In the genomic region with DNA sequence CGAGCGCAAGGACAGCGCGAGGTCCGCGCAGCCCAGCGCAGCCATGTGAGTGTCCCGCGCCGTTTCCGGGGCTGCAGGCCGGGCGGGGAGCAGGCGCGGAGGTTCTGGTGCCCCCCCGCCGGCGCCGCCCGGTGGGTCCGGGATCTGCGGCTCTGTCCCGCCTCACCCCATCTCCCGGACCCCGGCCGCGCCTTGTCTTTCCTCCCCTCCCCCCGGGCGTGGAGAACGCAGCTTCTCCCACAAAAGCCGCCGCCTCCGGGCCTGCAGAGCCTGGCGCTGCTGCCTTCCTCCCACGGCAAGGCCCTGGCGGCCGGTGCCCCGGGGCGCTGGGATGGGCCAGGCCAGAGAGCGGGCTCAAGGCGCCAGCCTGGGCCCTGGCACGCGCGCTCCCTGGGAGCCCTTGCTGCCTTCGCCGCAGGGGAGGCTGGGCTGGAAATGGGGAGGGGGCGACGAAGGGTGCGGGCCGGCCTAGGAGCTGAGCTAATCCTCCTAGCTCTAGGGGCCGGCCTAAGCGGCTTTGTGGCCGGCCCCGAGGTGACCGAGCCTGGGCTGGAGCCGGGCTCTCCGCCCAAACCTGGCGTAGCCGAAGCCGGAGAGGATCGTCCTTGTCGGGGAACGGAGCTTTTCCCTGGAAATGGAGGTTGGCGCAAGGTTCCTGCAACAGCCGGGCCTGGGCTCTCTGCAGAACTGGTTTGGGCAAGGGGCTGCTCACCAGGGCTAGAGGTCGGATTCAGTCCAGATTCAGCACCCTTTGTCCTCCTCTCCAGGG, we compare ENCODE assay signal across 8 cellular contexts. TPM values are rescaled to one million over a fixed set of nuclear protein-coding genes. Genes with fewer than 3 reads are reported as not detected.
DNase-seq lines count a peak whose midpoint lies in the region; ATAC-seq, FAIRE-seq and TF ChIP-seq lines count a peak whose summit lies in the region.

No MANE protein-coding gene starts in this region.

- peak; percentile 43 for ATAC-seq in CD4-positive, alpha-beta T cell (ENCODE audit: poor library complexity)
- ATAC-seq in HCT116 (peak; percentile 61), T-helper 17 cell (peak; percentile 45)

- no peaks in the 10 kb centered on the region for H3K9me3 ChIP-seq in CD4-positive, alpha-beta T cell (ENCODE audit: control insufficient read depth, low read length)
- H3K9me3 ChIP-seq in HCT116 (ENCODE audit: control insufficient read depth in 1 of 2, insufficient read depth in 1 of 2, low read depth in 1 of 2, low read length in 2 of 2) (no peaks in the 10 kb centered on the region), T-helper 17 cell (ENCODE audit: control insufficient read depth, low read length, poor library complexity, severe bottlenecking) (no peaks in the 10 kb centered on the region)
- H3K9me3 ChIP-seq in effector memory CD4-positive, alpha-beta T cell (ENCODE audit: control insufficient read depth, low read length), result no peaks in the 10 kb centered on the region

- peaks cover 30% of the 10 kb centered on the region for H3K79me2 ChIP-seq in HCT116 (ENCODE audit: insufficient read depth, low read length)

- no peaks in the 10 kb centered on the region for H3K36me3 ChIP-seq in HCT116 (ENCODE audit: control insufficient read depth in 1 of 2, insufficient read depth in 2 of 2, low read length in 2 of 2)
- no peaks in the 10 kb centered on the region for H3K36me3 ChIP-seq in effector memory CD4-positive, alpha-beta T cell (ENCODE audit: control insufficient read depth, insufficient read depth, low read length)
- H3K36me3 ChIP-seq in urinary bladder (ENCODE audit: insufficient read depth), result no peaks in the 10 kb centered on the region

- TF ChIP-seq RAD21 in HCT116 (IDR thresholded peaks at IDR 0.05; ENCODE audit: low read depth), result no peak

- H3K4me3 ChIP-seq in HCT116 (replicated peaks in 1 of 2; ENCODE audit: low read depth in 1 of 2, low read length in 2 of 2), result peak overlapping the region; percentile 77 to 91
- H3K4me3 ChIP-seq in effector memory CD4-positive, alpha-beta T cell (ENCODE audit: insufficient read depth, low read depth, low read length, poor library complexity, severe bottlenecking), result peak overlapping the region; percentile 69
- peak overlapping the region; percentile 85 for H3K4me3 ChIP-seq in urinary bladder (ENCODE audit: low read depth, low read length)

- FAIRE-seq in GM12892 (lab: Jason Lieb, UNC), result no peak

- no peaks in the 10 kb centered on the region for H3K9me2 ChIP-seq in HCT116 (ENCODE audit: insufficient read depth)

- POLR2A ChIA-PET in CD4-positive, alpha-beta T cell (lab: Charles Lee), result interaction anchor here (0.9 to 2.5 kb wide), 10 partner anchors 8 to 139 kb away, joined by 3 to 13 read pairs (median 4); partner anchors contain the start of genes ACD, CARMIL2 and CTCF
- POLR2A ChIA-PET in HCT116 (lab: Charles Lee), result no interaction called here

- H3K4me2 ChIP-seq in HCT116 (ENCODE audit: low read length), result peak overlapping the region; percentile 99

- H3K9ac ChIP-seq in HCT116 (ENCODE audit: low read length), result peak overlapping the region; percentile 88

- H3K4me1 Mint-ChIP-seq in CD4-positive, alpha-beta T cell (ENCODE audit: low read depth), result peaks cover 27% of the 10 kb centered on the region
- H3K4me1 Mint-ChIP-seq in T-helper 17 cell (peaks cover 27% of the 10 kb centered on the region), mesothelial cell of epicardium (peaks cover 30% of the 10 kb centered on the region)

- peaks cover 20% of the 10 kb centered on the region for H3K27me3 Mint-ChIP-seq in CD4-positive, alpha-beta T cell
- H3K27me3 Mint-ChIP-seq in T-helper 17 cell, result peaks cover 15% of the 10 kb centered on the region
- no peaks in the 10 kb centered on the region for H3K27me3 Mint-ChIP-seq in mesothelial cell of epicardium (ENCODE audit: low read depth)

- no peak overlapping the region for H3K27ac Mint-ChIP-seq in CD4-positive, alpha-beta T cell
- H3K27ac Mint-ChIP-seq in T-helper 17 cell (peak overlapping the region; percentile 70), mesothelial cell of epicardium (peak overlapping the region; percentile 74)

- no peak overlapping the region for H3K27ac ChIP-seq in CD4-positive, alpha-beta T cell (ENCODE audit: low read depth, low read length)
- H3K27ac ChIP-seq in HCT116 (ENCODE audit: low read depth, low read length) (peak overlapping the region; percentile 90), urinary bladder (ENCODE audit: low read depth) (peak overlapping the region; percentile 68)
- no peak overlapping the region for H3K27ac ChIP-seq in effector memory CD4-positive, alpha-beta T cell (ENCODE audit: insufficient read depth, low read length, poor library complexity, severe bottlenecking)

- TF ChIP-seq CTCF in CD4-positive, alpha-beta T cell (IDR thresholded peaks at IDR 0.05), result no peak
- TF ChIP-seq CTCF in HCT116 (IDR thresholded peaks at IDR 0.05 in 2 of 3, conservative IDR thresholded peaks at IDR 0.05 in 1 of 3; ENCODE audit: borderline replicate concordance in 1 of 3, insufficient read depth in 1 of 3, low read depth in 2 of 3, low read length in 2 of 3), result no peak
- TF ChIP-seq CTCF in mesothelial cell of epicardium (IDR thresholded peaks at IDR 0.05; ENCODE audit: unreplicated experiment), result no peak

- DNase-seq in CD4-positive, alpha-beta T cell, result peak in 2 of 10 experiments; percentile 17 to 22
- DNase-seq in HCT116 (ENCODE audit: low read depth, low spot score) (no peak), T-helper 17 cell (peak in 1 of 3 donors; percentile 32), mesothelial cell of epicardium (ENCODE audit: low spot score in 2 of 2, unreplicated experiment in 2 of 2) (peak; percentile 43 to 74), NOMO-1 treated with DMSO at 0.1 percent for 48 hours (lab: John Stamatoyannopoulos, UW; ENCODE audit: unreplicated experiment) (no peak), GM12892 (ENCODE audit: insufficient read length) (no peak)
- peak in 1 of 3 donors; percentile 20 for DNase-seq in effector memory CD4-positive, alpha-beta T cell

- no TSS peak for BruUV-seq in HCT116 (replicated peaks; lab: Mats Ljungman, UMichigan)

- TF ChIP-seq POLR2A in HCT116 (IDR thresholded peaks at IDR 0.05; ENCODE audit: borderline replicate concordance, extremely low read depth, insufficient read depth, insufficient read length) (peak; percentile 34), GM12892 (IDR thresholded peaks at IDR 0.05; ENCODE audit: low read depth, low read length) (no peak)

- RAD21 ChIA-PET in HCT116 (lab: Charles Lee; ENCODE audit: low non-redundant PET in 1 of 2, low total read pairs in 2 of 2, uncharacterized antibody in 2 of 2, unreplicated experiment in 2 of 2), result no interaction called here

- CTCF ChIA-PET in CD4-positive, alpha-beta T cell (lab: Charles Lee), result interaction anchor here (1.5 to 6.1 kb wide), 3 partner anchors 8 to 116 kb away, joined by 3 to 45 read pairs (median 6); partner anchors contain the start of gene CARMIL2
- CTCF ChIA-PET in HCT116 (lab: Charles Lee), result interaction anchor here (1.2 to 5.4 kb wide), 3 partner anchors 8 to 35 kb away, joined by 3 to 37 read pairs (median 5); no protein-coding TSS in a partner anchor

- intact Hi-C loops in CD4-positive, alpha-beta T cell (cut with DNase I, micrococcal nuclease), result no loop called here
- intact Hi-C loops in HCT116 (cut with micrococcal nuclease), result loop anchor here (10.0 kb wide), 3 partner anchors 276 to 706 kb away; partner anchors contain the start of genes CTRL, ESRP2, PSMB10 and RANBP10

- H3K4me1 ChIP-seq in HCT116 (ENCODE audit: control insufficient read depth in 1 of 2, insufficient read depth in 2 of 2, low read length in 2 of 2) (peaks cover 17 to 58% of the 10 kb centered on the region in 2 experiments), urinary bladder (ENCODE audit: insufficient read depth) (no peaks in the 10 kb centered on the region)
- H3K4me1 ChIP-seq in effector memory CD4-positive, alpha-beta T cell (ENCODE audit: control insufficient read depth, insufficient read depth, low read length, poor library complexity, severe bottlenecking), result peaks cover 30% of the 10 kb centered on the region

- under 1% methylated on average over 66 of the region's 66 CpGs for WGBS in urinary bladder

- H3K36me3 Mint-ChIP-seq in CD4-positive, alpha-beta T cell (ENCODE audit: low read depth), result no peaks in the 10 kb centered on the region
- H3K36me3 Mint-ChIP-seq in T-helper 17 cell (ENCODE audit: low read depth) (no peaks in the 10 kb centered on the region), mesothelial cell of epicardium (peaks cover 3% of the 10 kb centered on the region)

- no peak overlapping the region for H2AFZ ChIP-seq in HCT116 (ENCODE audit: low read depth, low read length, poor library complexity, severe bottlenecking)

- peaks cover 25% of the 10 kb centered on the region for H3K27me3 ChIP-seq in CD4-positive, alpha-beta T cell (ENCODE audit: control insufficient read depth, insufficient read depth, low read length)
- no peaks in the 10 kb centered on the region for H3K27me3 ChIP-seq in HCT116 (ENCODE audit: insufficient read depth, low read length)
- H3K27me3 ChIP-seq in effector memory CD4-positive, alpha-beta T cell (replicated peaks; ENCODE audit: control insufficient read depth, insufficient read depth, low read length, poor library complexity, severe bottlenecking), result peaks cover 11% of the 10 kb centered on the region

- H3K9me3 Mint-ChIP-seq in CD4-positive, alpha-beta T cell, result no peaks in the 10 kb centered on the region
- no peaks in the 10 kb centered on the region for H3K9me3 Mint-ChIP-seq in mesothelial cell of epicardium

- H3K4me3 Mint-ChIP-seq in CD4-positive, alpha-beta T cell, result peak overlapping the region; percentile 85
- H3K4me3 Mint-ChIP-seq in T-helper 17 cell, result peak overlapping the region; percentile 90
- H3K4me3 Mint-ChIP-seq in mesothelial cell of epicardium, result peak overlapping the region; percentile 85

- no peaks in the 10 kb centered on the region for H4K20me1 ChIP-seq in HCT116 (ENCODE audit: insufficient read depth)

RNA-seq across cellular contexts. Expression of gene RIPOR1, which starts 0.4 kb away (rescaled TPM):
- total RNA-seq in CD4-positive, alpha-beta T cell, result 10 to 100 TPM; 21.3 to 25.4 TPM
- total RNA-seq in HCT116 (2021; ENCODE audit: unreplicated experiment) (60.0 TPM), T-helper 17 cell (10 to 100 TPM; 46.5 to 66.0 TPM), mesothelial cell of epicardium (55.9 to 69.2 TPM (median 58.9 TPM) in 3 replicates), urinary bladder (20.5 TPM)
- polyA plus RNA-seq in HCT116 (2012), result 34.2 and 34.4 TPM in 2 replicates
- polyA plus RNA-seq in urinary bladder, result 59.0 TPM
- polyA plus RNA-seq in GM12892 (2012; ENCODE audit: missing spikeins), result 9.3 TPM

RNA-seq across cellular contexts. Expression of gene CTCF, which starts 33.3 kb away (rescaled TPM):
- 10 to 100 TPM; 43.8 to 46.4 TPM for total RNA-seq in CD4-positive, alpha-beta T cell
- total RNA-seq in HCT116 (2021; ENCODE audit: unreplicated experiment) (48.3 TPM), T-helper 17 cell (10 to 100 TPM; 48.5 to 57.8 TPM), mesothelial cell of epicardium (58.0 to 61.4 TPM (median 60.5 TPM) in 3 replicates), urinary bladder (35.5 TPM)
- polyA plus RNA-seq in HCT116 (2012), result 27.6 and 31.8 TPM in 2 replicates
- 29.2 TPM for polyA plus RNA-seq in urinary bladder
- polyA plus RNA-seq in GM12892 (2012; ENCODE audit: missing spikeins), result 25.9 TPM

RNA-seq across cellular contexts. Expression of gene AGRP, which starts 45.7 kb away (rescaled TPM):
- not detected for total RNA-seq in CD4-positive, alpha-beta T cell
- total RNA-seq in HCT116 (2021; ENCODE audit: unreplicated experiment) (not detected), T-helper 17 cell (not detected), mesothelial cell of epicardium (not detected in 3 replicates), urinary bladder (not detected)
- not detected in 2 replicates for polyA plus RNA-seq in HCT116 (2012)
- not detected for polyA plus RNA-seq in urinary bladder
- polyA plus RNA-seq in GM12892 (2012; ENCODE audit: missing spikeins), result 0.40 TPM

RNA-seq across cellular contexts. Expression of gene ATP6V0D1, which starts 48.1 kb away (rescaled TPM):
- 10 to 100 TPM; 39.4 to 41.7 TPM for total RNA-seq in CD4-positive, alpha-beta T cell
- 36.6 TPM for total RNA-seq in HCT116 (2021; ENCODE audit: unreplicated experiment)
- polyA plus RNA-seq in HCT116 (2012), result 35.1 and 36.8 TPM in 2 replicates
- 10 to 100 TPM; 76.4 to 87.5 TPM for total RNA-seq in T-helper 17 cell
- 50.9 to 53.7 TPM (median 53.2 TPM) in 3 replicates for total RNA-seq in mesothelial cell of epicardium
- 50.0 TPM for total RNA-seq in urinary bladder
- 92.5 TPM for polyA plus RNA-seq in urinary bladder
- 35.2 TPM for polyA plus RNA-seq in GM12892 (2012; ENCODE audit: missing spikeins)

Comparison
In these comparisons a context has a peak if more than half of its experiments do, and no peak if none do; other contexts are left out.
1. DNase-seq: peak in mesothelial cell of epicardium (2 of 2); none in HCT116 (single experiment), NOMO-1 treated with DMSO at 0.1 percent for 48 hours (single experiment) and GM12892 (single experiment).
2. H3K27ac ChIP-seq: peak in HCT116 (single experiment) and urinary bladder (single experiment); none in CD4-positive, alpha-beta T cell (single experiment) and effector memory CD4-positive, alpha-beta T cell (single experiment).
3. Peak in every context shown above with its lines, with median percentiles within 50 percentile points of each other: ATAC-seq, H3K4me3 Mint-ChIP-seq and H3K4me3 ChIP-seq.